8 cellular contexts compared by ENCODE assay signal in genomic region chr12:106773945-106774807, GRCh38.
DNase-seq lines count a peak whose midpoint lies in the region; ATAC-seq, FAIRE-seq and TF ChIP-seq lines count a peak whose summit lies in the region.

TSS of gene RIC8B (plus strand) at chr12:106774682. CDS start at chr12:106774746, 64 bp downstream.

- peaks cover 38% of the 10 kb centered on the region for H3K4me1 Mint-ChIP-seq in central memory CD8-positive, alpha-beta T cell

- POLR2A ChIA-PET in AG04449 (lab: Yijun Ruan, JAX), result interaction anchor here (0.6 kb wide), 2 partner anchors 27 to 416 kb away, joined by 3 to 4 read pairs; no protein-coding TSS in a partner anchor

- H3K36me3 Mint-ChIP-seq in central memory CD8-positive, alpha-beta T cell (ENCODE audit: insufficient read depth), result peaks cover 16% of the 10 kb centered on the region

- peak within 1 kb of the TSS; percentile 99 for H3K4me3 Mint-ChIP-seq in central memory CD8-positive, alpha-beta T cell

- no peak for TF ChIP-seq CTCF in AG04449 (IDR thresholded peaks at IDR 0.05; ENCODE audit: insufficient read depth, low read length, missing control alignments)

- ATAC-seq in GM18907 (IDR thresholded peaks at IDR 0.05; ENCODE audit: unreplicated experiment) (peak; percentile 90), HG03159 (IDR thresholded peaks at IDR 0.05; ENCODE audit: unreplicated experiment) (peak; percentile 87)
- ATAC-seq in central memory CD8-positive, alpha-beta T cell (replicated peaks; ENCODE audit: extremely low read depth, poor library complexity, severe bottlenecking), result peak; percentile 84

- DNase-seq in AG04449 (ENCODE audit: low read depth, low spot score) (peak; percentile 95), NCI-H226 (peak; percentile 98)
- DNase-seq in activated CD4-positive, CD25-positive, alpha-beta regulatory T cell (lab: John Stamatoyannopoulos, UW), result peak; percentile 38 to 58 (median 48)
- peak; percentile 62 to 64 for DNase-seq in central memory CD8-positive, alpha-beta T cell (ENCODE audit: low spot score in 2 of 2)
- DNase-seq in stimulated activated CD4-positive, alpha-beta T cell treated with anti-CD3 and anti-CD28 coated beads, Interleukin-12 subunit alpha, Interleukin-12 subunit beta, amount 100 ng/mL, for 4 hours, result peak; percentile 76

- no peaks in the 10 kb centered on the region for H3K27me3 Mint-ChIP-seq in central memory CD8-positive, alpha-beta T cell

- CTCF ChIA-PET in AG04449 (lab: Yijun Ruan, JAX), result no interaction called here

- FAIRE-seq in islet of Langerhans (lab: Jason Lieb, UNC), result peak; percentile 83

- H3K4me3 ChIP-seq in AG04449 (ENCODE audit: low read depth, low read length), result peak within 1 kb of the TSS; percentile 92

- H3K27ac Mint-ChIP-seq in central memory CD8-positive, alpha-beta T cell (ENCODE audit: low read depth), result peak within 1 kb of the TSS; percentile 97

- H3K9me3 Mint-ChIP-seq in central memory CD8-positive, alpha-beta T cell, result no peaks in the 10 kb centered on the region

Comparison
In these comparisons a context has a peak if more than half of its experiments do, and no peak if none do; other contexts are left out.
1. Peak in every context shown above with its lines: DNase-seq, ATAC-seq and H3K4me3 ChIP-seq.
2. DNase-seq: peak in every context shown above with its lines; median percentile 98 in NCI-H226; 95 in AG04449; 76 in stimulated activated CD4-positive, alpha-beta T cell treated with anti-CD3 and anti-CD28 coated beads, Interleukin-12 subunit alpha, Interleukin-12 subunit beta, amount 100 ng/mL, for 4 hours; 63 in central memory CD8-positive, alpha-beta T cell; 48 in activated CD4-positive, CD25-positive, alpha-beta regulatory T cell.